Comparison of ENCODE assay signal across 21 cellular contexts in the genomic region with DNA sequence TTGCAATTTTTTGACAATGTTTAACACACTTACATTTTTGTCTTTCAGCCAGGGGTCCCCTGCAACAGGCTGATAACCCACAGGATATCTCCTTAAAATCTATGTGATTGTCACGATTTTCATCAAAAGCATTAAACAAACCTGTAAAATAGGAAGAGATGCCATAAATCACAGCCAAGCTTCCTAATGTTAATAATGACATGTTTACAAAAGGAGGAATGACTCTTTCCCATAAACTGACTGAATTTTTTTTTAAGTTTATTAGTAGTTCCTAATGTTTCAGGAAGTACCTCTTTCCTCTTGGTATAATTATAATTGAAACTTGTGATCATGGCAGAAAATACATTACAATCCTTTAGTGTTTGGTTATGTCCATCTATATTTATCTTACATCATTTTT.
A peak's percentile ranks its signal among the peaks of the same experiment; 100 is the strongest.
DNase-seq lines count a peak whose midpoint lies in the region; ATAC-seq, FAIRE-seq and TF ChIP-seq lines count a peak whose summit lies in the region.
"Had no signal": no experiment of that assay in that cellular context is flagged by ENCODE, and none has a peak within 500 bp of the region (broad histone marks: within the 10 kb centered on the region; RNA-seq: fewer than 3 reads in every experiment).

No MANE protein-coding gene starts in this region.

- WGBS in A549 (ENCODE audit: missing lambda C conversion rate), result 66% methylated on average over 1 of the region's 1 CpG

- TF ChIP-seq EP300 in A549 (IDR thresholded peaks at IDR 0.05), result no peak

- TF ChIP-seq CTCF in A549 (IDR thresholded peaks at IDR 0.05) (no peak), endothelial cell of umbilical vein (IDR thresholded peaks at IDR 0.05; ENCODE audit: extremely low read depth in 1 of 2, insufficient read depth in 1 of 2, low read depth in 1 of 2, low read length in 2 of 2) (no peak), HFFc6 (IDR thresholded peaks at IDR 0.05) (no peak)

- no peak overlapping the region for H3K27ac Mint-ChIP-seq in activated naive CD8-positive, alpha-beta T cell treated with anti-CD3 and anti-CD28 coated beads for 36 hours
- no peak overlapping the region for H3K27ac Mint-ChIP-seq in HFFc6

- H3K27me3 ChIP-seq in endothelial cell of umbilical vein (ENCODE audit: control insufficient read depth in 2 of 2, insufficient read depth in 2 of 2, low read length in 2 of 2), result no peaks in the 10 kb centered on the region

- no peaks in the 10 kb centered on the region for H3K9me3 Mint-ChIP-seq in activated naive CD8-positive, alpha-beta T cell treated with anti-CD3 and anti-CD28 coated beads for 36 hours
- no peaks in the 10 kb centered on the region for H3K9me3 Mint-ChIP-seq in HFFc6
- H3K9me3 Mint-ChIP-seq: CD4-positive, alpha-beta memory T cell had no signal

- no peaks in the 10 kb centered on the region for H3K27me3 Mint-ChIP-seq in activated naive CD8-positive, alpha-beta T cell treated with anti-CD3 and anti-CD28 coated beads for 36 hours
- H3K27me3 Mint-ChIP-seq in HFFc6 (ENCODE audit: insufficient read depth), result peaks cover 2% of the 10 kb centered on the region; the same call in 1 of the 2 replicates
- H3K27me3 Mint-ChIP-seq: CD4-positive, alpha-beta memory T cell had no signal

- no peak overlapping the region for H2AFZ ChIP-seq in endothelial cell of umbilical vein (ENCODE audit: low read depth, low read length)
- H2AFZ ChIP-seq: GM23248 had no signal

- H3K4me1 Mint-ChIP-seq in activated naive CD8-positive, alpha-beta T cell treated with anti-CD3 and anti-CD28 coated beads for 36 hours, result peaks cover 3% of the 10 kb centered on the region
- H3K4me1 Mint-ChIP-seq in HFFc6 (ENCODE audit: low read depth), result peaks cover 31% of the 10 kb centered on the region

- CTCF ChIA-PET in A549 (lab: Yijun Ruan, JAX) (interaction anchor here (1.7 kb wide), 1 partner anchor 370 kb away, joined by 3 read pairs; no protein-coding TSS in a partner anchor), endothelial cell of umbilical vein (lab: Charles Lee) (interaction anchor here (3.4 kb wide), 1 partner anchor 38 kb away, joined by 13 read pairs; no protein-coding TSS in a partner anchor)

- H4K20me1 ChIP-seq in endothelial cell of umbilical vein (replicated peaks; ENCODE audit: control insufficient read depth, extremely low read depth, insufficient read depth, low read length), result peaks cover 2% of the 10 kb centered on the region

- H3K9me1 ChIP-seq in endothelial cell of umbilical vein (replicated peaks; ENCODE audit: control insufficient read depth, extremely low read depth, insufficient read depth, low read length), result no peaks in the 10 kb centered on the region

- intact Hi-C loops in endothelial cell of umbilical vein (cut with micrococcal nuclease), result no loop called here

- no peak for ATAC-seq in A549
- ATAC-seq: GM12878 had no signal

- H3K9ac ChIP-seq in endothelial cell of umbilical vein (replicated peaks; ENCODE audit: extremely low read depth, insufficient read depth, low read length), result no peak overlapping the region
- H3K9ac ChIP-seq: GM23248 had no signal

- no peak for TF ChIP-seq POLR2A in A549 (IDR thresholded peaks at IDR 0.05; ENCODE audit: low read length)
- no peak for TF ChIP-seq POLR2A in endothelial cell of umbilical vein (IDR thresholded peaks at IDR 0.05; ENCODE audit: low read depth, low read length)

- no peak overlapping the region for H3K4me3 Mint-ChIP-seq in activated naive CD8-positive, alpha-beta T cell treated with anti-CD3 and anti-CD28 coated beads for 36 hours
- H3K4me3 Mint-ChIP-seq in HFFc6, result no peak overlapping the region
- H3K4me3 Mint-ChIP-seq: CD4-positive, alpha-beta memory T cell had no signal

- BruUV-seq in endothelial cell of umbilical vein (replicated peaks; lab: Mats Ljungman, UMichigan), result no TSS peak

- no peak for TF ChIP-seq RAD21 in A549 (conservative IDR thresholded peaks at IDR 0.05 in 1 of 2, IDR thresholded peaks at IDR 0.05 in 1 of 2)

- no peak overlapping the region for H3K4me2 ChIP-seq in A549
- peak overlapping the region; percentile 78 for H3K4me2 ChIP-seq in endothelial cell of umbilical vein (ENCODE audit: insufficient read depth, low read length)

- FAIRE-seq in A549 (lab: Jason Lieb, UNC), result peak; percentile 28
- peak; percentile 26 for FAIRE-seq in endothelial cell of umbilical vein (lab: Jason Lieb, UNC)
- FAIRE-seq: GM12878, GM19239, H1 had no signal

- H3K4me1 ChIP-seq in A549 (0 out of 3 replicates have a peak, but pooled peaks cover 3% of the 10 kb centered on the region), endothelial cell of umbilical vein (ENCODE audit: control insufficient read depth, extremely low read depth, insufficient read depth, low read length) (peaks cover 10% of the 10 kb centered on the region)

- H3K79me2 ChIP-seq in endothelial cell of umbilical vein (ENCODE audit: control insufficient read depth, insufficient read depth, low read length), result no peaks in the 10 kb centered on the region

- no peak overlapping the region for H3K27ac ChIP-seq in A549
- no peak overlapping the region for H3K27ac ChIP-seq in endothelial cell of umbilical vein (ENCODE audit: insufficient read depth, low read depth, low read length)
- H3K27ac ChIP-seq: 22Rv1, GM23248 had no signal

- peaks cover 7% of the 10 kb centered on the region for H3K36me3 Mint-ChIP-seq in activated naive CD8-positive, alpha-beta T cell treated with anti-CD3 and anti-CD28 coated beads for 36 hours
- peaks cover 20% of the 10 kb centered on the region; the same call in 1 of the 2 replicates for H3K36me3 Mint-ChIP-seq in HFFc6 (ENCODE audit: low read depth)

- dilution Hi-C loops in endothelial cell of umbilical vein (cut with MboI; ENCODE audit: extremely low pct_ligation_motif_present, low sequenced_read_pairs), result no loop called here

- POLR2A ChIA-PET in A549 (lab: Yijun Ruan, JAX), result no interaction called here
- POLR2A ChIA-PET in endothelial cell of umbilical vein (lab: Charles Lee), result no interaction called here

- no peaks in the 10 kb centered on the region for H3K36me3 ChIP-seq in endothelial cell of umbilical vein (ENCODE audit: control insufficient read depth in 2 of 2, extremely low read depth in 1 of 2, insufficient read depth in 2 of 2, low read length in 2 of 2)

- H3K4me3 ChIP-seq in A549 (no peak overlapping the region), endothelial cell of umbilical vein (replicated peaks in 1 of 3; ENCODE audit: insufficient read depth in 1 of 3, low read depth in 1 of 3, low read length in 3 of 3) (no peak overlapping the region)
- H3K4me3 ChIP-seq: GM12878, GM23248 had no signal

- H3K9me3 ChIP-seq in A549 (no peaks in the 10 kb centered on the region), endothelial cell of umbilical vein (replicated peaks; ENCODE audit: control insufficient read depth, insufficient read depth, low read length) (no peaks in the 10 kb centered on the region)

- DNase-seq in A549 (ENCODE audit: low read depth in 1 of 2, low spot score in 1 of 2), result no peak
- peak; percentile 52 for DNase-seq in M059J (ENCODE audit: low read depth)
- peak; percentile 7 to 70 for DNase-seq in dermis microvascular lymphatic vessel endothelial cell (ENCODE audit: low read depth in 2 of 2)
- DNase-seq in endothelial cell of umbilical vein (ENCODE audit: low read depth, low spot score), result peak; percentile 75
- DNase-seq in activated naive CD8-positive, alpha-beta T cell treated with anti-CD3 and anti-CD28 coated beads for 36 hours, result no peak
- no peak for DNase-seq in GF-D8 (lab: John Stamatoyannopoulos, UW)
- DNase-seq in HuH-7 (ENCODE audit: low spot score), result no peak
- DNase-seq in HFFc6, result no peak
- DNase-seq: C1 segment of cervical spinal cord; Calu3; CD4-positive, alpha-beta memory T cell; COR-L47; DMS53; DMS79 treated with DMSO at 0.1 percent for 48 hours; GM23248; H7; HCEC 1CT had no signal

TF ChIP-seq in A549, 52 proteins besides CTCF, POLR2A, EP300 and RAD21 (continues in another document):
- no peak for TF ChIP-seq NFE2L2 (conservative IDR thresholded peaks at IDR 0.05; ENCODE audit: low read length)
- no peak for TF ChIP-seq SREBF2 (IDR thresholded peaks at IDR 0.05)
- no peak for TF ChIP-seq GATA3 (IDR thresholded peaks at IDR 0.05; ENCODE audit: borderline replicate concordance)
- TF ChIP-seq, protein P1, sequence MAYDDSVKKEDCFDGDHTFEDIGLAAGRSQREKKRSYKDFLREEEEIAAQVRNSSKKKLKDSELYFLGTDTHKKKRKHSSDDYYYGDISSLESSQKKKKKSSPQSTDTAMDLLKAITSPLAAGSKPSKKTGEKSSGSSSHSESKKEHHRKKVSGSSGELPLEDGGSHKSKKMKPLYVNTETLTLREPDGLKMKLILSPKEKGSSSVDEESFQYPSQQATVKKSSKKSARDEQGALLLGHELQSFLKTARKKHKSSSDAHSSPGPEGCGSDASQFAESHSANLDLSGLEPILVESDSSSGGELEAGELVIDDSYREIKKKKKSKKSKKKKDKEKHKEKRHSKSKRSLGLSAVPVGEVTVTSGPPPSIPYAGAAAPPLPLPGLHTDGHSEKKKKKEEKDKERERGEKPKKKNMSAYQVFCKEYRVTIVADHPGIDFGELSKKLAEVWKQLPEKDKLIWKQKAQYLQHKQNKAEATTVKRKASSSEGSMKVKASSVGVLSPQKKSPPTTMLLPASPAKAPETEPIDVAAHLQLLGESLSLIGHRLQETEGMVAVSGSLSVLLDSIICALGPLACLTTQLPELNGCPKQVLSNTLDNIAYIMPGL (CRISPR knock-in tag; IDR thresholded peaks at IDR 0.05; ENCODE audit: borderline replicate concordance), result no peak
- TF ChIP-seq POLR2AphosphoS2 (conservative IDR thresholded peaks at IDR 0.05; ENCODE audit: low read length), result no peak
- TF ChIP-seq CHD2 (IDR thresholded peaks at IDR 0.05; ENCODE audit: low read length, partially characterized antibody), result no peak

TF ChIP-seq in endothelial cell of umbilical vein, 7 proteins besides CTCF, POLR2A, EP300 and RAD21:
- TF ChIP-seq POLR2AphosphoS5 (IDR thresholded peaks at IDR 0.05; ENCODE audit: insufficient read depth, low read depth, low read length), result no peak
- TF ChIP-seq MYC (IDR thresholded peaks at IDR 0.05; ENCODE audit: low read depth, low read length), result no peak
- no peak for TF ChIP-seq FOS (IDR thresholded peaks at IDR 0.05; ENCODE audit: borderline replicate concordance, insufficient read depth, low read length)
- no peak for TF ChIP-seq EZH2 (IDR thresholded peaks at IDR 0.05; ENCODE audit: borderline replicate concordance, low read depth, low read length, severe bottlenecking)
- no peak for TF ChIP-seq JUN (IDR thresholded peaks at IDR 0.05; ENCODE audit: borderline replicate concordance, insufficient read depth, insufficient read length, low read depth)
- no peak for TF ChIP-seq MAX (IDR thresholded peaks at IDR 0.05; ENCODE audit: insufficient read depth, insufficient read length)
- no peak for TF ChIP-seq GATA2 (IDR thresholded peaks at IDR 0.05; ENCODE audit: insufficient read depth, insufficient read length, low read depth, low read length)

Comparison
In these comparisons a context has a peak if more than half of its experiments do, and no peak if none do; other contexts are left out.
1. DNase-seq: peak in M059J (single experiment), dermis microvascular lymphatic vessel endothelial cell (2 of 2) and endothelial cell of umbilical vein (single experiment); none in A549 (0 of 2), activated naive CD8-positive, alpha-beta T cell treated with anti-CD3 and anti-CD28 coated beads for 36 hours (single experiment), GF-D8 (single experiment), HuH-7 (single experiment) and HFFc6 (single experiment).